Comparison of ENCODE assay signal across 23 cellular contexts in the genomic region with DNA sequence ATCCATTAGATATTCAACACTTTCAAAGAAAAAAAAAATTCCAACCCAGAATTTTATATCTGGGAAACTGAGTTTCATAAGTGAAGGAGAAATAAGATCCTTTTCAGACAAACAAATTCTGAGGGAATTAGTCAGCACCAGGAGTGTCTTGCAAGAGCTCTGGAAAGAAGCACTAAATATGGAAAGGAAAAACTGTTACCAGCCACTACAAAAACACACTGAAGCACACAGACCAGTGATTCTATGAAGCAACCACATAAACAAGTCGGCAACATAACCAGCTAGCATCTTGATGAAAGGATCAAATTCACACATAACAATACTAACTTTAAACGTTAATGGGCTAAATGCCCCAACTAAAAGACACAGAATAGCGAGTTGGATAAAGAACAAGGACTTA.
"Had no signal": no experiment of that assay in that cellular context is flagged by ENCODE, and none has a peak within 500 bp of the region (broad histone marks: within the 10 kb centered on the region; RNA-seq: fewer than 3 reads in every experiment).

No MANE protein-coding gene starts in this region.

- H3K36me3 ChIP-seq: Peyer's patch, SJSA1 had no signal

- H3K27me3 ChIP-seq: Peyer's patch, SJSA1 had no signal

- H3K9me3 ChIP-seq: Peyer's patch, SJSA1, SK-N-SH had no signal

- H3K4me1 ChIP-seq: Peyer's patch, SJSA1 had no signal

- H3K4me3 ChIP-seq: Peyer's patch, SJSA1 had no signal

- DNase-seq: activated CD4-positive, alpha-beta T cell treated with anti-CD3 and anti-CD28 coated beads, Interleukin-2, amount 10 ng/mL, durations not matched to agents 24 days and 14 days; activated CD4-positive, alpha-beta T cell treated with anti-CD3 and anti-CD28 coated beads, Interleukin-2, amount 50 U/mL, for 48 hours; activated CD8-positive, alpha-beta T cell treated with anti-CD3 and anti-CD28 coated beads, Interleukin-2, amount 10 ng/mL, durations not matched to agents 7 days and 5 days; activated gamma-delta T cell; activated naive CD4-positive, alpha-beta T cell treated with Interleukin-2 at 50 U/mL for 16 hours; activated naive CD8-positive, alpha-beta T cell treated with anti-CD3 and anti-CD28 coated beads, Interleukin-2, amount 10 ng/mL, durations not matched to agents 7 days and 5 days; activated T-cell treated with anti-CD3 and anti-CD28 coated beads, Interleukin-2, amount 50 U/mL, for 24 hours; caudate nucleus; cerebellar nuclear complex; NCI-H1048; NCI-H1105 treated with DMSO at 0.1 percent for 48 hours; NCI-H1436; NCI-H1694; NCI-H2029; NCI-H345; NCI-H524 treated with DMSO at 0.1 percent for 48 hours; NK-92 treated with Interleukin-12 subunit alpha and Interleukin-12 subunit beta, amount 100 ng/mL, for 24 hours; PC-3; Peyer's patch; RPMI8226; SHP77 treated with DMSO at 0.1 percent for 48 hours; SK-N-SH had no signal

- H3K4me2 ChIP-seq: SK-N-SH had no signal

- ATAC-seq: activated CD8-positive, alpha-beta T cell treated with anti-CD3 and anti-CD28 coated beads, Interleukin-2, amount 10 ng/mL, durations not matched to agents 7 days and 5 days; PC-3 had no signal

- H3K27ac ChIP-seq: Peyer's patch, SJSA1 had no signal

- H3K9ac ChIP-seq: SK-N-SH had no signal
